ENCODE assay signal across 8 cellular contexts in the genomic region with DNA sequence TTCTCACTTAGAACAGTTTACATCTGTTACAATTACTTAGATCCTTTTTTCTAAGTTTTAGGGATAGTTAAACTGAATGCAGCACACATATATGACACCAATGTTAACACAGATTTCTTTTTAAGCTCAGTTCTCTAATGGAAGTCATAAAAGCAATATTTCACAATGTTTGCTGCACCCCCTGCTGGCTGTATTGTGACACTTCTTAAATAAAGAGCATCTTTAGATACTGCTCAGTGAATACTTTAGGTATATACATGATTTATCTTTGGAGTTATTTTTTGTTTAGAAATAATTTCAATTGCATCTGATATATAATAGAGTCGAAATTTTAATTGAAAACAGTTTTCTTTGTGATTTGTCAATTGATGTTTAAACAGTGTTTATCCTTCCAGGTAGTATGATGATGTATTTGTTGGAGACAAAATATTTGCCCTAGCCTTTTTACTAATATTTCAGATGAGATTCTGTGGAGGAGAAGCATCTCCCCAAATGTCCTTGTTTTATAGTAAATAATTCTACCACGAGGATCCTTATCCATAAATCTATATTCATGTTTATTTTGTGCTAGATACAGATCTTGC.
DNase-seq lines count a peak whose midpoint lies in the region; ATAC-seq and TF ChIP-seq lines count a peak whose summit lies in the region.

No MANE protein-coding gene starts in this region.

- intact Hi-C loops in CD4-positive, alpha-beta memory T cell (cut with micrococcal nuclease), result loop anchor here (1.0 to 2.0 kb wide), 4 partner anchors 139 to 954 kb away; no protein-coding TSS in a partner anchor
- intact Hi-C loops in adrenal gland (cut with DNase I), result no loop called here

- no peak overlapping the region for H3K27ac Mint-ChIP-seq in CD4-positive, alpha-beta memory T cell

- DNase-seq in CD4-positive, alpha-beta memory T cell, result peak in 4 of 5 donors; percentile 34 to 47 (median 44)
- DNase-seq in KG1 (lab: John Stamatoyannopoulos, UW) (peak; percentile 56), RKO (ENCODE audit: low spot score) (peak; percentile 81), adrenal gland (peak; percentile 24 to 78 (median 47)), inferior parietal cortex (ENCODE audit: extremely low spot score) (peak; percentile 89)
- peak; percentile 24 to 37 for DNase-seq in stimulated activated CD4-positive, alpha-beta T cell treated with anti-CD3 and anti-CD28 coated beads, Interleukin-4, amount 100 ng/mL, for 4 hours

- no peak for TF ChIP-seq POLR2A in adrenal gland (IDR thresholded peaks at IDR 0.05)

- WGBS in adrenal gland, 4 donors, result 15 to 26% (median 17%) methylated on average over 2 of the region's 2 CpGs

- no peaks in the 10 kb centered on the region for H3K9me3 ChIP-seq in CD4-positive, alpha-beta memory T cell (ENCODE audit: control insufficient read depth in 1 of 2, low read length in 2 of 2)
- no peaks in the 10 kb centered on the region for H3K9me3 ChIP-seq in adrenal gland (replicated peaks in 1 of 3)

- H3K4me3 ChIP-seq in CD4-positive, alpha-beta memory T cell (ENCODE audit: low read length in 2 of 2), result no peak overlapping the region
- H3K4me3 ChIP-seq in adrenal gland, result no peak overlapping the region

- peak; percentile 56 for ATAC-seq in GM18909 (IDR thresholded peaks at IDR 0.05; ENCODE audit: poor library complexity, unreplicated experiment)
- no peak for ATAC-seq in GM19328 (IDR thresholded peaks at IDR 0.05; ENCODE audit: unreplicated experiment)

- peaks cover 0 to 4% (median 2%) of the 10 kb centered on the region in 4 donors for H3K4me1 Mint-ChIP-seq in CD4-positive, alpha-beta memory T cell

- H3K4me1 ChIP-seq in CD4-positive, alpha-beta memory T cell (ENCODE audit: insufficient read depth, low read length), result no peaks in the 10 kb centered on the region
- peaks cover 8 to 24% of the 10 kb centered on the region in 2 donors for H3K4me1 ChIP-seq in adrenal gland (replicated peaks in 1 of 2)

- POLR2A ChIA-PET in CD4-positive, alpha-beta memory T cell (lab: Charles Lee; ENCODE audit: partially characterized antibody), result no interaction called here

- no peaks in the 10 kb centered on the region for H3K27me3 Mint-ChIP-seq in CD4-positive, alpha-beta memory T cell

- TF ChIP-seq CTCF in adrenal gland (IDR thresholded peaks at IDR 0.05), result peak; percentile 66 to 86 (median 72)

- H3K36me3 ChIP-seq in CD4-positive, alpha-beta memory T cell (ENCODE audit: insufficient read depth, low read length), result no peaks in the 10 kb centered on the region
- no peaks in the 10 kb centered on the region for H3K36me3 ChIP-seq in adrenal gland (replicated peaks in 1 of 2)

- H3K36me3 Mint-ChIP-seq in CD4-positive, alpha-beta memory T cell, result peaks cover 1 to 3% of the 10 kb centered on the region in 2 donors

- CTCF ChIA-PET in CD4-positive, alpha-beta memory T cell (lab: Charles Lee; ENCODE audit: partially characterized antibody), result interaction anchor here (0.6 to 16.7 kb wide), 20 partner anchors 7 to 207 kb away, joined by 3 to 406 read pairs (median 4); no protein-coding TSS in a partner anchor

- H3K27me3 ChIP-seq in CD4-positive, alpha-beta memory T cell (ENCODE audit: insufficient read depth, low read length), result no peaks in the 10 kb centered on the region
- H3K27me3 ChIP-seq in adrenal gland, result no peaks in the 10 kb centered on the region

- no peaks in the 10 kb centered on the region for H3K9me3 Mint-ChIP-seq in CD4-positive, alpha-beta memory T cell

- no peak overlapping the region for H3K4me3 Mint-ChIP-seq in CD4-positive, alpha-beta memory T cell

- H3K27ac ChIP-seq in CD4-positive, alpha-beta memory T cell (ENCODE audit: low read depth, low read length), result no peak overlapping the region
- no peak overlapping the region for H3K27ac ChIP-seq in adrenal gland

Comparison
In these comparisons a context has a peak if more than half of its experiments do, and no peak if none do; other contexts are left out.
1. DNase-seq: peak in every context shown above with its lines; median percentile 89 in inferior parietal cortex; 81 in RKO; 56 in KG1; 47 in adrenal gland; 44 in CD4-positive, alpha-beta memory T cell; 30 in stimulated activated CD4-positive, alpha-beta T cell treated with anti-CD3 and anti-CD28 coated beads, Interleukin-4, amount 100 ng/mL, for 4 hours.